8 cellular contexts compared by ENCODE assay signal in genomic region chr3:135895106-135895733, GRCh38.
DNase-seq lines count a peak whose midpoint lies in the region; ATAC-seq lines count a peak whose summit lies in the region.

No MANE protein-coding gene starts in this region.

- ATAC-seq in activated T-cell treated with anti-CD3 and anti-CD28 coated beads, Interleukin-2, amount 50 U/mL, for 72 hours (replicated peaks in 1 of 2) = no peak
- ATAC-seq in GM19452 (IDR thresholded peaks at IDR 0.05; ENCODE audit: unreplicated experiment) = no peak
- no peak for ATAC-seq in HG03460 (IDR thresholded peaks at IDR 0.05; ENCODE audit: unreplicated experiment)

- peak; percentile 69 for DNase-seq in DMS79 treated with DMSO at 0.1 percent for 48 hours (lab: John Stamatoyannopoulos, UW)
- DNase-seq in HuH-7 (ENCODE audit: low spot score) = peak; percentile 28
- peak; percentile 27 for DNase-seq in NCI-H82 treated with DMSO at 0.1 percent for 48 hours (lab: John Stamatoyannopoulos, UW; ENCODE audit: unreplicated experiment)
- peak; percentile 43 to 44 for DNase-seq in activated T-cell treated with anti-CD3 and anti-CD28 coated beads, Interleukin-2, amount 50 U/mL, for 72 hours
- peak; percentile 45 for DNase-seq in glomerular endothelial cell (ENCODE audit: extremely low read depth, low read depth, low spot score)
- DNase-seq in posterior cingulate gyrus = peak; percentile 58 to 95 (median 80)

- peaks cover 7% of the 10 kb centered on the region for H3K27me3 Mint-ChIP-seq in activated T-cell treated with anti-CD3 and anti-CD28 coated beads, Interleukin-2, amount 50 U/mL, for 72 hours (ENCODE audit: low read depth)

- no peak overlapping the region for H3K27ac Mint-ChIP-seq in activated T-cell treated with anti-CD3 and anti-CD28 coated beads, Interleukin-2, amount 50 U/mL, for 72 hours

- no peak overlapping the region for H3K4me3 Mint-ChIP-seq in activated T-cell treated with anti-CD3 and anti-CD28 coated beads, Interleukin-2, amount 50 U/mL, for 72 hours

- H3K36me3 Mint-ChIP-seq in activated T-cell treated with anti-CD3 and anti-CD28 coated beads, Interleukin-2, amount 50 U/mL, for 72 hours (ENCODE audit: insufficient read depth in 2 of 2) = no peaks in the 10 kb centered on the region

- no peaks in the 10 kb centered on the region for H3K9me3 Mint-ChIP-seq in activated T-cell treated with anti-CD3 and anti-CD28 coated beads, Interleukin-2, amount 50 U/mL, for 72 hours

- H3K4me1 Mint-ChIP-seq in activated T-cell treated with anti-CD3 and anti-CD28 coated beads, Interleukin-2, amount 50 U/mL, for 72 hours (ENCODE audit: low read depth) = no peaks in the 10 kb centered on the region

- intact Hi-C loops in posterior cingulate gyrus (cut with DNase I) = loop anchor here (1.0 kb wide), 1 partner anchor 1294 kb away; no protein-coding TSS in a partner anchor

Comparison
In these comparisons a context has a peak if more than half of its experiments do, and no peak if none do; other contexts are left out.
1. DNase-seq: peak in every context shown above with its lines; median percentile 80 in posterior cingulate gyrus; 69 in DMS79 treated with DMSO at 0.1 percent for 48 hours; 45 in glomerular endothelial cell; 44 in activated T-cell treated with anti-CD3 and anti-CD28 coated beads, Interleukin-2, amount 50 U/mL, for 72 hours; 28 in HuH-7; 27 in NCI-H82 treated with DMSO at 0.1 percent for 48 hours.